ENCODE assay signal across 1 cellular context in genomic region chr12:116202940-116203339, GRCh38.
TF ChIP-seq lines count a peak whose summit lies in the region.

No MANE protein-coding gene starts in this region.

TF ChIP-seq in GM23338, 12 proteins besides CTCF, POLR2A, EP300 and RAD21 (continued from another document):
- TF ChIP-seq REST (IDR thresholded peaks at IDR 0.05; ENCODE audit: unreplicated experiment), result no peak
- TF ChIP-seq ZNF462 (CRISPR knock-in tag; IDR thresholded peaks at IDR 0.05), result no peak
